Comparison of ENCODE assay signal across 1 cellular context in the genomic region with DNA sequence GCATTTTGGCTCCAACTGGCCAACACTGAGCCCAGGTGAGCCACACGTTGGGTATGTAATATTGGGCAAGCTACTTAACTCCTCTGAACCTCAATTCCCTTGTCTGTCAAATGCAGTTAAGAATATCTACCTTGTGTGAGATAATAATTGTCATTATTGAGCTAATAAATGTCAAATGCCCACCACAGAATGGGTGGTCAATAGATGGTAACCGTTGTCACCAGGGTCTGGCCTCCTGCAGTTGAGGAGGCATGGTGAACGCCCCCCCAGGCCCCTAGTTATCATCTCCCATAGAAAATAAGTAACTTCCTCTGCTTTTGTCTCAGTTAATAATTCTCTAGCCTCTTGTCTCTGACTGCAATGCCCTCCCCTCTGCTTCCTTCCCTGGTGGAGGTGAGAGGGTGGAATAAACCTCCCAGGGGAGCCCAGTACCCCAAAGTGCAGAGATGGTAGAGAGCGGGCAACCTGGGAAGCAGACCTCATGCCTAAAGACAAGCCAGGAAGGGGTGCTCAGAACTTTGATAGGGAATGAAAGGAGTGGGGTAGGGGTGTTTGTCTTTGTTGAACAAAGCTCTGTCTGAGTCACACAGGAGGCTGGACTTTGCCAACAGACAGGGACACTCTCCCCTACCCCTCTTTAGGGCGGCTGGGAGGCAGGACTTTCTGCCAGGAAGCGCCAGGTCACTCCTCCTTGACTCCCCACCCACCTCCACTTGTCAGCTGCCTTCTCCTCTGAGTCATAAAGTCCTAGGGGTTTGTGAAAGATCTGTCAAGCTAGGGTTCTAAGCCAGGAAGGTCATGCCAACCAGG.
TF ChIP-seq lines count a peak whose summit lies in the region.

No MANE protein-coding gene starts in this region.

TF ChIP-seq in HepG2, 621 proteins besides CTCF, POLR2A, EP300 and RAD21 (continued from another document and continues in another):
- TF ChIP-seq, protein P1, sequence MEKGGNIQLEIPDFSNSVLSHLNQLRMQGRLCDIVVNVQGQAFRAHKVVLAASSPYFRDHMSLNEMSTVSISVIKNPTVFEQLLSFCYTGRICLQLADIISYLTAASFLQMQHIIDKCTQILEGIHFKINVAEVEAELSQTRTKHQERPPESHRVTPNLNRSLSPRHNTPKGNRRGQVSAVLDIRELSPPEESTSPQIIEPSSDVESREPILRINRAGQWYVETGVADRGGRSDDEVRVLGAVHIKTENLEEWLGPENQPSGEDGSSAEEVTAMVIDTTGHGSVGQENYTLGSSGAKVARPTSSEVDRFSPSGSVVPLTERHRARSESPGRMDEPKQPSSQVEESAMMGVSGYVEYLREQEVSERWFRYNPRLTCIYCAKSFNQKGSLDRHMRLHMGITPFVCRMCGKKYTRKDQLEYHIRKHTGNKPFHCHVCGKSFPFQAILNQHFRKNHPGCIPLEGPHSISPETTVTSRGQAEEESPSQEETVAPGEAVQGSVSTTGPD (CRISPR knock-in tag; IDR thresholded peaks at IDR 0.05), result 0 out of 2 replicates have a peak, but pooled peaks have one; percentile 81
- TF ChIP-seq, protein P2, sequence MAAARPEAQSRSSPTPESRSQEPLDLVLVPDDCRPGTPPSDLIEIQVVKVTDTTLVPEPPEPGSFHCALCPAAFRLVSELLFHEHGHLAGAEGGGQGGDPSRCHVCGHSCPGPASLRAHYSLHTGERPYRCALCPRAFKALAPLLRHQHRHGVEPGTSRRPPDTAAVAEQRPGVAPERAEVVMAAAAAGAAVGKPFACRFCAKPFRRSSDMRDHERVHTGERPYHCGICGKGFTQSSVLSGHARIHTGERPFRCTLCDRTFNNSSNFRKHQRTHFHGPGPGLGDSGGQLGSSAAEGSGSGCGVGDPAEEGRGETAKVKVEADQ (CRISPR knock-in tag; IDR thresholded peaks at IDR 0.05; ENCODE audit: borderline replicate concordance), result peak; percentile 85; the same call in 1 of the 2 replicates
- TF ChIP-seq BRD4 (CRISPR knock-in tag; IDR thresholded peaks at IDR 0.05) (peak; percentile 84), FOXC1 (CRISPR knock-in tag; IDR thresholded peaks at IDR 0.05; ENCODE audit: borderline replicate concordance) (peak; percentile 66; the same call in 1 of the 2 replicates), ZNF460 (CRISPR knock-in tag; IDR thresholded peaks at IDR 0.05; ENCODE audit: borderline replicate concordance) (no peak), KLF12 (CRISPR knock-in tag; IDR thresholded peaks at IDR 0.05; ENCODE audit: borderline replicate concordance) (0 out of 2 replicates have a peak, but pooled peaks have one; percentile 42), ZNF816 (CRISPR knock-in tag; IDR thresholded peaks at IDR 0.05; ENCODE audit: borderline replicate concordance) (peak; percentile 56; the same call in 1 of the 2 replicates), ZNF501 (CRISPR knock-in tag; IDR thresholded peaks at IDR 0.05) (no peak; the same call in 1 of the 2 replicates), SMC3 (IDR thresholded peaks at IDR 0.05; ENCODE audit: low read length) (peak; percentile 3; the same call in 1 of the 2 replicates), FOXJ3 (CRISPR knock-in tag; IDR thresholded peaks at IDR 0.05; ENCODE audit: borderline replicate concordance) (peak; percentile 68; the same call in 1 of the 2 replicates), ZNF350 (CRISPR knock-in tag; IDR thresholded peaks at IDR 0.05; ENCODE audit: borderline replicate concordance, low read depth) (peak; percentile 59; the same call in 1 of the 2 replicates), ZNF549 (CRISPR knock-in tag; IDR thresholded peaks at IDR 0.05) (no peak), ZNF772 (CRISPR knock-in tag; IDR thresholded peaks at IDR 0.05) (peak; percentile 95), NR2F6 (IDR thresholded peaks at IDR 0.05) (peak; percentile 74), NR2F6 (CRISPR knock-in tag; IDR thresholded peaks at IDR 0.05) (peak; percentile 78; the same call in 1 of the 2 replicates), ZSCAN25 (CRISPR knock-in tag; IDR thresholded peaks at IDR 0.05) (peak; percentile 99), SATB2 (CRISPR knock-in tag; IDR thresholded peaks at IDR 0.05) (0 out of 2 replicates have a peak, but pooled peaks have one; percentile 57), ATF2 (CRISPR knock-in tag; IDR thresholded peaks at IDR 0.05) (peak; percentile 63; the same call in 1 of the 2 replicates), ZMYM2 (CRISPR knock-in tag; IDR thresholded peaks at IDR 0.05) (peak; percentile 67; the same call in 1 of the 2 replicates), ZNF629 (CRISPR knock-in tag; conservative IDR thresholded peaks at IDR 0.05) (peak; percentile 17; the same call in 1 of the 2 replicates), PAXIP1 (CRISPR knock-in tag; conservative IDR thresholded peaks at IDR 0.05) (peak; percentile 97), TARDBP (CRISPR knock-in tag; IDR thresholded peaks at IDR 0.05) (peak; percentile 62; the same call in 1 of the 2 replicates), U2AF1 (optimal IDR thresholded peaks at IDR 0.05; ENCODE audit: low read depth, low read length) (no peak), BHLHE40 (IDR thresholded peaks at IDR 0.05; ENCODE audit: low read length) (no peak), PATZ1 (CRISPR knock-in tag; IDR thresholded peaks at IDR 0.05) (peak; percentile 86), THAP11 (CRISPR knock-in tag; IDR thresholded peaks at IDR 0.05) (peak; percentile 53; the same call in 1 of the 2 replicates), SOX5 (CRISPR knock-in tag; IDR thresholded peaks at IDR 0.05; ENCODE audit: borderline replicate concordance) (peak; percentile 84; the same call in 1 of the 2 replicates), GPN1 (CRISPR knock-in tag; IDR thresholded peaks at IDR 0.05; ENCODE audit: borderline replicate concordance) (no peak), ESRRA (CRISPR knock-in tag; IDR thresholded peaks at IDR 0.05; ENCODE audit: low read depth) (peak; percentile 77; the same call in 1 of the 2 replicates), ZNF333 (CRISPR knock-in tag; IDR thresholded peaks at IDR 0.05; ENCODE audit: borderline replicate concordance) (0 out of 2 replicates have a peak, but pooled peaks have one; percentile 50)
- TF ChIP-seq, protein P3, sequence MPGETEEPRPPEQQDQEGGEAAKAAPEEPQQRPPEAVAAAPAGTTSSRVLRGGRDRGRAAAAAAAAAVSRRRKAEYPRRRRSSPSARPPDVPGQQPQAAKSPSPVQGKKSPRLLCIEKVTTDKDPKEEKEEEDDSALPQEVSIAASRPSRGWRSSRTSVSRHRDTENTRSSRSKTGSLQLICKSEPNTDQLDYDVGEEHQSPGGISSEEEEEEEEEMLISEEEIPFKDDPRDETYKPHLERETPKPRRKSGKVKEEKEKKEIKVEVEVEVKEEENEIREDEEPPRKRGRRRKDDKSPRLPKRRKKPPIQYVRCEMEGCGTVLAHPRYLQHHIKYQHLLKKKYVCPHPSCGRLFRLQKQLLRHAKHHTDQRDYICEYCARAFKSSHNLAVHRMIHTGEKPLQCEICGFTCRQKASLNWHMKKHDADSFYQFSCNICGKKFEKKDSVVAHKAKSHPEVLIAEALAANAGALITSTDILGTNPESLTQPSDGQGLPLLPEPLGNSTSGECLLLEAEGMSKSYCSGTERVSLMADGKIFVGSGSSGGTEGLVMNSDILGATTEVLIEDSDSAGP (CRISPR knock-in tag; IDR thresholded peaks at IDR 0.05; ENCODE audit: borderline replicate concordance), result peak; percentile 60; the same call in 1 of the 2 replicates
- TF ChIP-seq, protein P4, sequence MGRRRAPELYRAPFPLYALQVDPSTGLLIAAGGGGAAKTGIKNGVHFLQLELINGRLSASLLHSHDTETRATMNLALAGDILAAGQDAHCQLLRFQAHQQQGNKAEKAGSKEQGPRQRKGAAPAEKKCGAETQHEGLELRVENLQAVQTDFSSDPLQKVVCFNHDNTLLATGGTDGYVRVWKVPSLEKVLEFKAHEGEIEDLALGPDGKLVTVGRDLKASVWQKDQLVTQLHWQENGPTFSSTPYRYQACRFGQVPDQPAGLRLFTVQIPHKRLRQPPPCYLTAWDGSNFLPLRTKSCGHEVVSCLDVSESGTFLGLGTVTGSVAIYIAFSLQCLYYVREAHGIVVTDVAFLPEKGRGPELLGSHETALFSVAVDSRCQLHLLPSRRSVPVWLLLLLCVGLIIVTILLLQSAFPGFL (CRISPR knock-in tag; IDR thresholded peaks at IDR 0.05), result no peak
- TF ChIP-seq, protein P5, sequence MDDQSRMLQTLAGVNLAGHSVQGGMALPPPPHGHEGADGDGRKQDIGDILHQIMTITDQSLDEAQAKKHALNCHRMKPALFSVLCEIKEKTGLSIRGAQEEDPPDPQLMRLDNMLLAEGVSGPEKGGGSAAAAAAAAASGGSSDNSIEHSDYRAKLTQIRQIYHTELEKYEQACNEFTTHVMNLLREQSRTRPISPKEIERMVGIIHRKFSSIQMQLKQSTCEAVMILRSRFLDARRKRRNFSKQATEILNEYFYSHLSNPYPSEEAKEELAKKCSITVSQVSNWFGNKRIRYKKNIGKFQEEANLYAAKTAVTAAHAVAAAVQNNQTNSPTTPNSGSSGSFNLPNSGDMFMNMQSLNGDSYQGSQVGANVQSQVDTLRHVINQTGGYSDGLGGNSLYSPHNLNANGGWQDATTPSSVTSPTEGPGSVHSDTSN (CRISPR knock-in tag; IDR thresholded peaks at IDR 0.05; ENCODE audit: borderline replicate concordance), result no peak
- TF ChIP-seq, protein P6, sequence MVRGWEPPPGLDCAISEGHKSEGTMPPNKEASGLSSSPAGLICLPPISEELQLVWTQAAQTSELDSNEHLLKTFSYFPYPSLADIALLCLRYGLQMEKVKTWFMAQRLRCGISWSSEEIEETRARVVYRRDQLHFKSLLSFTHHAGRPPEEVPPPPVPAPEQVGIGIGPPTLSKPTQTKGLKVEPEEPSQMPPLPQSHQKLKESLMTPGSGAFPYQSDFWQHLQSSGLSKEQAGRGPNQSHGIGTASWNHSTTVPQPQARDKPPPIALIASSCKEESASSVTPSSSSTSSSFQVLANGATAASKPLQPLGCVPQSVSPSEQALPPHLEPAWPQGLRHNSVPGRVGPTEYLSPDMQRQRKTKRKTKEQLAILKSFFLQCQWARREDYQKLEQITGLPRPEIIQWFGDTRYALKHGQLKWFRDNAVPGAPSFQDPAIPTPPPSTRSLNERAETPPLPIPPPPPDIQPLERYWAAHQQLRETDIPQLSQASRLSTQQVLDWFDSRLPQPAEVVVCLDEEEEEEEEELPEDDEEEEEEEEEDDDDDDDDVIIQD (CRISPR knock-in tag; IDR thresholded peaks at IDR 0.05; ENCODE audit: low read depth), result peak; percentile 94
- TF ChIP-seq, protein P7, sequence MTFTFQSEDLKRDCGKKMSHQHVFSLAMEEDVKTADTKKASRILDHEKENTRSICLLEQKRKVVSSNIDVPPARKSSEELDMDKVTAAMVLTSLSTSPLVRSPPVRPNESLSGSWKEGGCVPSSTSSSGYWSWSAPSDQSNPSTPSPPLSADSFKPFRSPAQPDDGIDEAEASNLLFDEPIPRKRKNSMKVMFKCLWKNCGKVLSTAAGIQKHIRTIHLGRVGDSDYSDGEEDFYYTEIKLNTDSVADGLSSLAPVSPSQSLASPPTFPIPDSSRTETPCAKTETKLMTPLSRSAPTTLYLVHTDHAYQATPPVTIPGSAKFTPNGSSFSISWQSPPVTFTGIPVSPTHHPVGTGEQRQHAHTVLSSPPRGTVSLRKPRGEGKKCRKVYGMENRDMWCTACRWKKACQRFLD (CRISPR knock-in tag; IDR thresholded peaks at IDR 0.05; ENCODE audit: borderline replicate concordance), result 0 out of 2 replicates have a peak, but pooled peaks have one; percentile 2
- TF ChIP-seq, protein P8, sequence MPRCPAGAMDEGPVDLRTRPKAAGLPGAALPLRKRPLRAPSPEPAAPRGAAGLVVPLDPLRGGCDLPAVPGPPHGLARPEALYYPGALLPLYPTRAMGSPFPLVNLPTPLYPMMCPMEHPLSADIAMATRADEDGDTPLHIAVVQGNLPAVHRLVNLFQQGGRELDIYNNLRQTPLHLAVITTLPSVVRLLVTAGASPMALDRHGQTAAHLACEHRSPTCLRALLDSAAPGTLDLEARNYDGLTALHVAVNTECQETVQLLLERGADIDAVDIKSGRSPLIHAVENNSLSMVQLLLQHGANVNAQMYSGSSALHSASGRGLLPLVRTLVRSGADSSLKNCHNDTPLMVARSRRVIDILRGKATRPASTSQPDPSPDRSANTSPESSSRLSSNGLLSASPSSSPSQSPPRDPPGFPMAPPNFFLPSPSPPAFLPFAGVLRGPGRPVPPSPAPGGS (CRISPR knock-in tag; IDR thresholded peaks at IDR 0.05), result peak; percentile 69; the same call in 1 of the 2 replicates
